Comparison of ENCODE assay signal across 23 cellular contexts in genomic region chr6:167811040-167811439, GRCh38. TPM values are rescaled to one million over a fixed set of nuclear protein-coding genes. Genes with fewer than 3 reads are reported as not detected.
A peak's percentile ranks its signal among the peaks of the same experiment; 100 is the strongest.
DNase-seq lines count a peak whose midpoint lies in the region; ATAC-seq, FAIRE-seq and TF ChIP-seq lines count a peak whose summit lies in the region.
"Had no signal": no experiment of that assay in that cellular context is flagged by ENCODE, and none has a peak within 500 bp of the region (broad histone marks: within the 10 kb centered on the region; RNA-seq: fewer than 3 reads in every experiment).

No MANE protein-coding gene starts in this region.

- H3K9me3 ChIP-seq in HepG2 (ENCODE audit: low read length) (no peaks in the 10 kb centered on the region), right lobe of liver (no peaks in the 10 kb centered on the region), keratinocyte (ENCODE audit: control insufficient read depth, low read depth, low read length) (no peaks in the 10 kb centered on the region), endodermal cell (ENCODE audit: control insufficient read depth, low read length) (no peaks in the 10 kb centered on the region), suprapubic skin (no peaks in the 10 kb centered on the region)
- H3K9me3 ChIP-seq: SJCRH30 had no signal

- TF ChIP-seq EP300 in HepG2 (IDR thresholded peaks at IDR 0.05; ENCODE audit: low read depth in 2 of 2, low read length in 2 of 2) (no peak), HepG2 (CRISPR knock-in tag; IDR thresholded peaks at IDR 0.05; ENCODE audit: borderline replicate concordance) (no peak), suprapubic skin (IDR thresholded peaks at IDR 0.05) (no peak)

- no TSS peak for BruUV-seq in HepG2 (replicated peaks; lab: Mats Ljungman, UMichigan)

- H3K36me3 Mint-ChIP-seq in endodermal cell (ENCODE audit: low read depth): no peaks in the 10 kb centered on the region
- H3K36me3 Mint-ChIP-seq: CD14-positive monocyte; CD8-positive, alpha-beta memory T cell; T-cell had no signal

- no peak for TF ChIP-seq RAD21 in HepG2 (CRISPR knock-in tag; IDR thresholded peaks at IDR 0.05)

- no peaks in the 10 kb centered on the region for H3K9me1 ChIP-seq in keratinocyte (ENCODE audit: control insufficient read depth, extremely low read depth, insufficient read depth, low read length)

- no peak for TF ChIP-seq CTCF in HepG2 (CRISPR knock-in tag; IDR thresholded peaks at IDR 0.05)
- no peak for TF ChIP-seq CTCF in right lobe of liver (IDR thresholded peaks at IDR 0.05)
- no peak for TF ChIP-seq CTCF in keratinocyte (optimal IDR thresholded peaks at IDR 0.05 in 1 of 3, IDR thresholded peaks at IDR 0.05 in 1 of 3, conservative IDR thresholded peaks at IDR 0.05 in 1 of 3; ENCODE audit: extremely low read depth in 1 of 3, insufficient read depth in 2 of 3, low read length in 3 of 3)
- TF ChIP-seq CTCF in endodermal cell (conservative IDR thresholded peaks at IDR 0.05): no peak
- no peak for TF ChIP-seq CTCF in suprapubic skin (IDR thresholded peaks at IDR 0.05)

- peaks cover 6% of the 10 kb centered on the region for H3K4me1 Mint-ChIP-seq in endodermal cell
- H3K4me1 Mint-ChIP-seq: CD8-positive, alpha-beta memory T cell; T-cell had no signal

- no peak for FAIRE-seq in HepG2 (lab: Jason Lieb, UNC)
- FAIRE-seq in keratinocyte (lab: Jason Lieb, UNC): peak; percentile 36
- FAIRE-seq: A204.1, GM12878, RCC 7860 had no signal

- H3K27ac ChIP-seq in HepG2 (ENCODE audit: extremely low read length, insufficient read depth, low read length) (no peak overlapping the region), right lobe of liver (no peak overlapping the region), keratinocyte (ENCODE audit: control insufficient read depth, insufficient read depth, low read length) (no peak overlapping the region), endodermal cell (ENCODE audit: low read depth, low read length) (no peak overlapping the region), suprapubic skin (no peak overlapping the region)
- H3K27ac ChIP-seq: SJCRH30 had no signal

- no peaks in the 10 kb centered on the region for H3K79me2 ChIP-seq in HepG2 (ENCODE audit: insufficient read depth, low read length)
- no peaks in the 10 kb centered on the region for H3K79me2 ChIP-seq in keratinocyte (ENCODE audit: control insufficient read depth, insufficient read depth, low read length)

- no peak overlapping the region for H3K9ac ChIP-seq in HepG2 (ENCODE audit: insufficient read depth, low read depth, low read length)
- no peak overlapping the region for H3K9ac ChIP-seq in keratinocyte (ENCODE audit: control insufficient read depth, extremely low read depth, insufficient read depth, low read length)
- H3K9ac ChIP-seq in endodermal cell (ENCODE audit: extremely low read depth, low read length, poor library complexity, severe bottlenecking): no peak overlapping the region

- WGBS in HepG2 (ENCODE audit: low lambda C conversion rate): 69% methylated on average over 5 of the region's 5 CpGs
- WGBS in right lobe of liver (ENCODE audit: insufficient coverage, low coverage, low lambda C conversion rate, missing lambda C conversion rate): 83% methylated on average over 1 of the region's 5 CpGs
- 94 to 96% methylated on average over 4 to 5 of the region's 5 CpGs for WGBS in endodermal cell (ENCODE audit: insufficient coverage in 1 of 2, insufficient read length in 1 of 2), 2 experiments
- 73% methylated on average over 5 of the region's 5 CpGs for WGBS in suprapubic skin

- DNase-seq in HepG2 (ENCODE audit: low spot score) (no peak), right lobe of liver (no peak), NCI-H748 treated with DMSO at 0.1 percent for 48 hours (lab: John Stamatoyannopoulos, UW) (peak; percentile 75), keratinocyte (ENCODE audit: low read depth, low spot score) (no peak), endodermal cell (no peak), suprapubic skin (ENCODE audit: low spot score in 2 of 2) (no peak)
- DNase-seq: CD8-positive, alpha-beta memory T cell; DMS 273 treated with DMSO at 0.1 percent for 48 hours; DMS79; EL; GDM1; KG1; NCI-H1048; NCI-H2029 treated with DMSO at 0.1 percent for 48 hours; NCI-H226; NCI-H510A; SJCRH30; T-cell had no signal

- H3K4me2 ChIP-seq in HepG2 (ENCODE audit: low read depth, low read length) (no peak overlapping the region), keratinocyte (ENCODE audit: control insufficient read depth, extremely low read depth, insufficient read depth, low read depth, low read length) (no peak overlapping the region)

- H3K4me1 ChIP-seq in HepG2 (ENCODE audit: insufficient read depth, low read length) (peaks cover 38% of the 10 kb centered on the region), right lobe of liver (peaks cover 0 to 6% (median 0%) of the 10 kb centered on the region in 4 donors), keratinocyte (ENCODE audit: control insufficient read depth, extremely low read depth, insufficient read depth, low read length) (no peaks in the 10 kb centered on the region), endodermal cell (ENCODE audit: control insufficient read depth, insufficient read depth, low read length) (no peaks in the 10 kb centered on the region), suprapubic skin (no peaks in the 10 kb centered on the region)

- H4K20me1 ChIP-seq in HepG2 (ENCODE audit: insufficient read depth, low read length) (no peaks in the 10 kb centered on the region), keratinocyte (ENCODE audit: control insufficient read depth, extremely low read depth, insufficient read depth, low read length) (no peaks in the 10 kb centered on the region)

- no peaks in the 10 kb centered on the region for H3K9me3 Mint-ChIP-seq in endodermal cell

- H3K27ac Mint-ChIP-seq in endodermal cell: no peak overlapping the region
- H3K27ac Mint-ChIP-seq: CD14-positive monocyte; CD8-positive, alpha-beta memory T cell; T-cell had no signal

- TF ChIP-seq POLR2A in HepG2 (IDR thresholded peaks at IDR 0.05; ENCODE audit: insufficient read depth in 1 of 2, low read depth in 2 of 2, low read length in 2 of 2): no peak
- no peak for TF ChIP-seq POLR2A in right lobe of liver (IDR thresholded peaks at IDR 0.05)
- no peak for TF ChIP-seq POLR2A in suprapubic skin (IDR thresholded peaks at IDR 0.05)

- H3K4me3 ChIP-seq in HepG2 (replicated peaks in 1 of 3; ENCODE audit: insufficient read depth in 1 of 3, low read depth in 2 of 3, low read length in 3 of 3): no peak overlapping the region
- no peak overlapping the region for H3K4me3 ChIP-seq in right lobe of liver
- no peak overlapping the region for H3K4me3 ChIP-seq in keratinocyte (ENCODE audit: control insufficient read depth in 2 of 3, extremely low read depth in 1 of 3, insufficient read depth in 2 of 3, low read depth in 1 of 3, low read length in 3 of 3)
- no peak overlapping the region for H3K4me3 ChIP-seq in endodermal cell (ENCODE audit: low read length)
- no peak overlapping the region for H3K4me3 ChIP-seq in suprapubic skin
- H3K4me3 ChIP-seq: GM12878, SJCRH30 had no signal

- H3K4me3 Mint-ChIP-seq in endodermal cell: no peak overlapping the region
- H3K4me3 Mint-ChIP-seq: CD8-positive, alpha-beta memory T cell; T-cell had no signal

- no peaks in the 10 kb centered on the region for H3K27me3 ChIP-seq in HepG2 (ENCODE audit: control insufficient read depth in 1 of 2, insufficient read depth in 2 of 2, low read length in 2 of 2)
- H3K27me3 ChIP-seq in right lobe of liver: no peaks in the 10 kb centered on the region
- peaks cover 15% of the 10 kb centered on the region for H3K27me3 ChIP-seq in keratinocyte (ENCODE audit: control insufficient read depth, extremely low read depth, insufficient read depth, low read length)
- H3K27me3 ChIP-seq in endodermal cell (ENCODE audit: control insufficient read depth, insufficient read depth, low read length, poor library complexity, severe bottlenecking): no peaks in the 10 kb centered on the region
- H3K27me3 ChIP-seq in suprapubic skin: no peaks in the 10 kb centered on the region
- H3K27me3 ChIP-seq: SJCRH30 had no signal

- intact Hi-C loops in HepG2 (cut with micrococcal nuclease; ENCODE audit: unreplicated experiment): no loop called here
- intact Hi-C loops in right lobe of liver (cut with DNase I): no loop called here

- H3K36me3 ChIP-seq in HepG2 (replicated peaks in 1 of 2; ENCODE audit: control insufficient read depth in 1 of 2, insufficient read depth in 2 of 2, low read length in 2 of 2) (no peaks in the 10 kb centered on the region), right lobe of liver (no peaks in the 10 kb centered on the region), keratinocyte (ENCODE audit: control insufficient read depth in 2 of 2, extremely low read depth in 1 of 2, insufficient read depth in 2 of 2, low read length in 2 of 2) (no peaks in the 10 kb centered on the region), endodermal cell (ENCODE audit: control insufficient read depth, insufficient read depth, low read length) (no peaks in the 10 kb centered on the region), suprapubic skin (no peaks in the 10 kb centered on the region)
- H3K36me3 ChIP-seq: SJCRH30 had no signal

- CTCF ChIA-PET in HepG2 (lab: Yijun Ruan, JAX; ENCODE audit: low intra/inter-chr PET ratio, low total read pairs): no interaction called here

- H2AFZ ChIP-seq in HepG2 (ENCODE audit: low read length) (no peak overlapping the region), keratinocyte (ENCODE audit: control insufficient read depth, low read length) (no peak overlapping the region)

- dilution Hi-C loops in keratinocyte (cut with MboI; ENCODE audit: extremely low pct_ligation_motif_present, low sequenced_read_pairs): no loop called here

- POLR2A ChIA-PET in HepG2 (lab: Yijun Ruan, JAX): no interaction called here

- in situ Hi-C loops in HepG2 (cut with HindIII; ENCODE audit: extremely low pct_ligation_motif_present, low pct_unique_long_range_greater_than_20kb): no loop called here

- no peaks in the 10 kb centered on the region for H3K27me3 Mint-ChIP-seq in endodermal cell (ENCODE audit: insufficient read depth)

- no peak for ATAC-seq in HepG2
- no peak for ATAC-seq in right lobe of liver
- no peak for ATAC-seq in GM21526 (IDR thresholded peaks at IDR 0.05; ENCODE audit: low FRiP score, unreplicated experiment)
- ATAC-seq: GM12878, T-cell had no signal

RNA-seq across cellular contexts. Expression of gene AFDN, which starts 15.7 kb away (rescaled TPM):
- total RNA-seq in HepG2 (2016; rRNA removed; fragmentation: Illumina TruSeq; extraction: Trizol): 97.8 and 136 TPM in 2 replicates
- 82.1 and 86.5 TPM in 2 replicates for total RNA-seq in HepG2 (2016; cell fraction: cytosol; rRNA removed; fragmentation: Illumina TruSeq; extraction: Trizol; ENCODE audit: low read depth)
- 90.9 and 138 TPM in 2 replicates for total RNA-seq in HepG2 (2016; cell fraction: insoluble cytoplasmic fraction; rRNA removed; fragmentation: Illumina TruSeq; extraction: Trizol)
- total RNA-seq in HepG2 (2016; cell fraction: membrane; rRNA removed; fragmentation: Illumina TruSeq; extraction: Trizol): 67.9 and 80.5 TPM in 2 replicates
- 248 and 270 TPM in 2 replicates for total RNA-seq in HepG2 (2016; cell fraction: nucleus; rRNA removed; fragmentation: Illumina TruSeq; extraction: Trizol)
- polyA plus RNA-seq in HepG2 (2011; rRNA removed): 151 and 156 TPM in 2 replicates
- 52.5 and 65.6 TPM in 2 replicates for polyA plus RNA-seq in HepG2 (2011; cell fraction: cytosol; rRNA removed)
- polyA plus RNA-seq in HepG2 (2011; cell fraction: nucleus; rRNA removed): 488 and 509 TPM in 2 replicates
- 141 and 152 TPM in 2 replicates for polyA plus RNA-seq in HepG2 (2012)
- polyA plus RNA-seq in HepG2 (2016; cell fraction: cytosol; fragmentation: Illumina TruSeq; extraction: Trizol; ENCODE audit: low read depth): 1.8 and 2.1 TPM in 2 replicates
- polyA plus RNA-seq in HepG2 (2016; cell fraction: insoluble cytoplasmic fraction; fragmentation: Illumina TruSeq; extraction: Trizol; ENCODE audit: low read depth): 62.7 and 70.2 TPM in 2 replicates
- polyA plus RNA-seq in HepG2 (2016; cell fraction: membrane; fragmentation: Illumina TruSeq; extraction: Trizol; ENCODE audit: low read depth): 7.1 and 7.2 TPM in 2 replicates
- polyA plus RNA-seq in HepG2 (2016; cell fraction: nucleus; fragmentation: Illumina TruSeq; extraction: Trizol; ENCODE audit: insufficient read depth, low read depth): 361 and 384 TPM in 2 replicates
- polyA minus RNA-seq in HepG2 (2011; rRNA and poly(A)+ RNA removed; ENCODE audit: low replicate concordance): 24.6 and 223 TPM in 2 replicates
- 115 and 134 TPM in 2 replicates for polyA minus RNA-seq in HepG2 (2011; cell fraction: cytosol; rRNA and poly(A)+ RNA removed)
- polyA minus RNA-seq in HepG2 (2011; cell fraction: nucleus; rRNA and poly(A)+ RNA removed): 847 and 897 TPM in 2 replicates
- 100 to 1,000 TPM in 1 of 6 experiments, 10 to 100 TPM in 5; 77.0 to 106 (median 85.5) TPM for total RNA-seq in right lobe of liver
- polyA plus RNA-seq in keratinocyte: 36.4 to 46.5 TPM (median 40.7 TPM) in 3 replicates
- polyA plus RNA-seq in keratinocyte (2011; ENCODE audit: low read depth): 289 TPM
- 23.4 and 24.1 TPM in 2 replicates for polyA plus RNA-seq in keratinocyte (2011; cell fraction: cytosol; rRNA removed)
- 96.3 and 122 TPM in 2 replicates for polyA plus RNA-seq in keratinocyte (2011; cell fraction: nucleus; rRNA removed)
- polyA plus RNA-seq in keratinocyte (2012; ENCODE audit: low replicate concordance): 46.0 and 83.8 TPM in 2 replicates
- polyA minus RNA-seq in keratinocyte: 42.2 to 120 TPM (median 58.9 TPM) in 3 replicates
- 37.8 TPM for polyA minus RNA-seq in keratinocyte (2011; cell fraction: cytosol; rRNA and poly(A)+ RNA removed)
- 119 and 181 TPM in 2 replicates for polyA minus RNA-seq in keratinocyte (2011; cell fraction: nucleus; rRNA and poly(A)+ RNA removed)
- 100 to 1,000 TPM; 214 to 239 TPM for total RNA-seq in endodermal cell
- polyA plus RNA-seq in endodermal cell (2013, experiment 1 of 2): 167 TPM
- 150 TPM for polyA plus RNA-seq in endodermal cell (2013, experiment 2 of 2)
- total RNA-seq in suprapubic skin: 100 to 1,000 TPM; 133 to 391 (median 148) TPM
